In the genomic region with DNA sequence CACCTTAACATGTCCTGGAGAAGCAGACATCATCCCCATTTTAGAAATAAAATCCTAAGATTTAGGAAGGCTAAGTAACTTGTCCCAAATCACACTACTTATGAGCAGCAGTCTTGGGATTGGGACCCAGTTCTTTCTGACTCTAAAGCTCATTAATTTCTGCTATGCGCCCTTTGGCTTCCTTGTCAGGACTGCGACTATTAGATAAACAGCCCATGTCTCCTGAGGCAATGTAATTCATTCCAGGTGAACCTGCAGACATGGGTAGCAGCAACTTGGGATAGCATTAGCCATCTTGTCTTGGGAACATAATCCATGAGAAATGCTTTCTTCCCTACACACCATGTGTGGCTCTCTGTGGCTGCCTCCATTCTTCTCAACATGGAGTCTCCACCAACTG, we compare ENCODE assay signal across 8 cellular contexts.
"Had no signal": no experiment of that assay in that cellular context is flagged by ENCODE, and none has a peak within 500 bp of the region (broad histone marks: within the 10 kb centered on the region; RNA-seq: fewer than 3 reads in every experiment).

No MANE protein-coding gene starts in this region.

- H3K4me1 Mint-ChIP-seq: GM23338, H9 had no signal

- H3K27ac Mint-ChIP-seq: GM23338, H9 had no signal

- H3K9ac ChIP-seq: GM23248 had no signal

- H3K36me3 ChIP-seq: HAP-1 had no signal

- H3K4me3 ChIP-seq: GM23248, GM23338, HAP-1 had no signal

- ATAC-seq: GM23338, HCT116 had no signal

- H3K9me3 ChIP-seq: HAP-1 had no signal

- H3K9me3 Mint-ChIP-seq: GM23338, H9 had no signal

- H3K4me2 ChIP-seq: GM23338 had no signal

- H3K4me3 Mint-ChIP-seq: GM23338, H9 had no signal

- H2AFZ ChIP-seq: GM23248, GM23338 had no signal

- H3K27ac ChIP-seq: GM23248 had no signal

- DNase-seq: GM23248, GOT3, H7, H9, HCEC 1CT had no signal

- H3K4me1 ChIP-seq: HAP-1 had no signal
